33 cellular contexts compared by ENCODE assay signal in the genomic region with DNA sequence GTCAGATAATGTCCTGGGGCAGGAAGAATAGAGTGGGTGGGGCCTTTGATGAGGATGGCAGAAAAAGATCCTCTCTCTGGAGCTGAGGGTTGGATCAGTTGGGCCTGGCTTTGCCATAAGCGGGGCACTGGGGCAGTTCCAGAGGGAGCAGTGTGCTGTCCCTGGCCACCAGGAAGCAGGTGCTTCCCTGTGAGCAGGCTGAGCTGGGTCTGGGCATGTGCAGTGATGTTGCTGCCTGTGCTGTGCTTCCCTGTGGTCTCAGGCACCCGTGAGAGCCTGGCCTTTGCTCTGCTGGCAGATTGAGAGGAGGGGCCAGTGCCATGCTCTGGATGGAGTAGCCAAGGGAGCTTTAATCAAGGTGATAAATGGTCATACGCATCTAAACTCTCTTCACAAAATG. TPM values are rescaled to one million over a fixed set of nuclear protein-coding genes. Genes with fewer than 3 reads are reported as not detected.
A peak's percentile ranks its signal among the peaks of the same experiment; 100 is the strongest.
DNase-seq lines count a peak whose midpoint lies in the region; FAIRE-seq and TF ChIP-seq lines count a peak whose summit lies in the region.
"Had no signal": no experiment of that assay in that cellular context is flagged by ENCODE, and none has a peak within 500 bp of the region (broad histone marks: within the 10 kb centered on the region; RNA-seq: fewer than 3 reads in every experiment).

No MANE protein-coding gene starts in this region.

- H3K4me3 ChIP-seq in BLaER1 (no peak overlapping the region), H1 (ENCODE audit: extremely low read depth in 1 of 4, insufficient read depth in 2 of 4, low read depth in 3 of 4, low read length in 4 of 4) (no peak overlapping the region), osteoblast (ENCODE audit: insufficient read depth, low read length) (no peak overlapping the region), MM.1S (ENCODE audit: low read length) (no peak overlapping the region), dorsolateral prefrontal cortex (no peak overlapping the region)
- H3K4me3 ChIP-seq: GM12878, skin epidermis, upper lobe of left lung had no signal

- H3K9ac ChIP-seq in BLaER1: 0 out of 2 replicates have a peak overlapping the region, but pooled peaks have one; percentile 11
- no peak overlapping the region for H3K9ac ChIP-seq in H1 (replicated peaks in 1 of 4; ENCODE audit: extremely low read depth in 1 of 4, low read depth in 3 of 4, low read length in 3 of 4)
- H3K9ac ChIP-seq in MM.1S (ENCODE audit: low read length): no peak overlapping the region

- no peak overlapping the region for H4K5ac ChIP-seq in H1 (ENCODE audit: insufficient read length, low read depth, low read length)

- DNase-seq in NCI-H510A treated with DMSO at 0.1 percent for 48 hours (lab: John Stamatoyannopoulos, UW): peak; percentile 27
- no peak for DNase-seq in H1 (ENCODE audit: low read depth in 1 of 2, low spot score in 2 of 2)
- peak; percentile 15 for DNase-seq in osteoblast (ENCODE audit: insufficient read length, low spot score, missing footprints)
- no peak for DNase-seq in D341Med (ENCODE audit: low spot score)
- no peak for DNase-seq in MM.1S
- no peak for DNase-seq in cerebellar nuclear complex (lab: John Stamatoyannopoulos, UW)
- no peak for DNase-seq in dorsolateral prefrontal cortex
- DNase-seq: activated CD4-positive, alpha-beta T cell treated with anti-CD3 and anti-CD28 coated beads, Interleukin-2, amount 10 ng/mL, durations not matched to agents 7 days and 5 days; activated effector memory CD4-positive, alpha-beta T cell treated with anti-CD3 and anti-CD28 coated beads, Interleukin-2, amount 50 U/mL, for 16 hours; activated naive CD8-positive, alpha-beta T cell treated with anti-CD3 and anti-CD28 coated beads for 36 hours; aorta; CD4-positive, CD25-positive, alpha-beta regulatory T cell; EL; kidney; left ventricle myocardium superior; midbrain; naive B cell; NCI-H1436 treated with DMSO at 0.1 percent for 48 hours; NCI-H2107; NCI-H345; nucleus accumbens; T1000; upper lobe of left lung had no signal

- 78% methylated on average over 3 of the region's 3 CpGs; no CpG with 5 or more reads in 1 of the 2 experiments for WGBS in H1 (ENCODE audit: extremely low coverage in 1 of 2, insufficient coverage in 1 of 2, insufficient read length in 1 of 2, insufficient replicate concordance in 2 of 2, low coverage in 1 of 2, low lambda C conversion rate in 2 of 2, missing lambda C conversion rate in 1 of 2), 2 experiments

- H3K79me1 ChIP-seq in H1 (ENCODE audit: low read depth, low read length): no peaks in the 10 kb centered on the region

- intact Hi-C loops in dorsolateral prefrontal cortex (cut with DNase I): no loop called here

- TF ChIP-seq CTCF in H1 (IDR thresholded peaks at IDR 0.05; ENCODE audit: control extremely low read depth in 1 of 3, insufficient read depth in 1 of 3, low read depth in 1 of 3, low read length in 3 of 3) (no peak), osteoblast (IDR thresholded peaks at IDR 0.05; ENCODE audit: extremely low read depth, low read depth, low read length) (no peak), MM.1S (IDR thresholded peaks at IDR 0.05; ENCODE audit: low read length) (no peak), dorsolateral prefrontal cortex (IDR thresholded peaks at IDR 0.05 in 54 of 56, conservative IDR thresholded peaks at IDR 0.05 in 2 of 56; ENCODE audit: low read depth in 1 of 56, partially characterized antibody in 56 of 56) (no peak)

- no peak for FAIRE-seq in H1 (lab: Jason Lieb, UNC)
- FAIRE-seq: A204.1, bronchial epithelial cell, colon, D721Med, GM12878, H54, kidney had no signal

- no peak overlapping the region for H2BK120ac ChIP-seq in H1 (replicated peaks; ENCODE audit: low read depth, low read length)

- no peak overlapping the region for H2BK15ac ChIP-seq in H1 (ENCODE audit: low read length)

- H3K27me3 ChIP-seq in BLaER1 (no peaks in the 10 kb centered on the region), H1 (replicated peaks in 1 of 4; ENCODE audit: control insufficient read depth in 3 of 4, extremely low read depth in 1 of 4, insufficient read depth in 3 of 4, low read length in 3 of 4) (no peaks in the 10 kb centered on the region), osteoblast (ENCODE audit: insufficient read depth, low read length) (peaks cover 13% of the 10 kb centered on the region), MM.1S (replicated peaks; ENCODE audit: insufficient read depth, low read length) (no peaks in the 10 kb centered on the region), dorsolateral prefrontal cortex (peaks cover 0 to 7% (median 0%) of the 10 kb centered on the region in 45 donors)
- H3K27me3 ChIP-seq: upper lobe of left lung had no signal

- H3K18ac ChIP-seq in H1 (ENCODE audit: extremely low read depth, low read length): no peak overlapping the region

- no peak overlapping the region for H4K91ac ChIP-seq in H1 (replicated peaks; ENCODE audit: insufficient read length, low read length)

- POLR2A ChIA-PET in H1 (lab: Charles Lee; ENCODE audit: partially characterized antibody): interaction anchor here (1.3 kb wide), 1 partner anchor 21 kb away, joined by 4 read pairs; a partner anchor contains a TSS

- no peak overlapping the region for H2BK12ac ChIP-seq in H1 (ENCODE audit: low read depth, low read length)

- H3K4ac ChIP-seq in H1 (replicated peaks; ENCODE audit: insufficient read length, low read depth, low read length): no peak overlapping the region

- TF ChIP-seq EP300 in H1 (IDR thresholded peaks at IDR 0.05; ENCODE audit: borderline replicate concordance in 1 of 2, low read depth in 2 of 2, low read length in 2 of 2): no peak

- no peak overlapping the region for H3K23ac ChIP-seq in H1 (ENCODE audit: insufficient read length)

- no peak overlapping the region for H4K8ac ChIP-seq in H1 (ENCODE audit: extremely low read depth, insufficient read depth, low read length)

- H3K4me1 ChIP-seq in BLaER1: peaks cover 40% of the 10 kb centered on the region
- no peaks in the 10 kb centered on the region for H3K4me1 ChIP-seq in H1 (replicated peaks in 1 of 4; ENCODE audit: control insufficient read depth in 3 of 4, insufficient read depth in 4 of 4, low read length in 3 of 4)
- no peaks in the 10 kb centered on the region for H3K4me1 ChIP-seq in osteoblast (ENCODE audit: insufficient read depth, low read length)
- H3K4me1 ChIP-seq in MM.1S (ENCODE audit: low read length): no peaks in the 10 kb centered on the region
- H3K4me1 ChIP-seq: upper lobe of left lung had no signal

- H3F3A ChIP-seq in MM.1S (ENCODE audit: insufficient read depth, low read length): no peaks in the 10 kb centered on the region

- H3K56ac ChIP-seq in H1 (replicated peaks; ENCODE audit: insufficient read length, low read depth, low read length): no peak overlapping the region

- H2AK5ac ChIP-seq in H1 (ENCODE audit: low read depth, low read length): no peak overlapping the region

- H3K4me2 ChIP-seq in BLaER1: peak overlapping the region; percentile 68
- H3K4me2 ChIP-seq in H1 (ENCODE audit: insufficient read depth in 1 of 2, low read depth in 2 of 2, low read length in 2 of 2): no peak overlapping the region
- H3K4me2 ChIP-seq in osteoblast (ENCODE audit: insufficient read depth, low read length): no peak overlapping the region
- no peak overlapping the region for H3K4me2 ChIP-seq in MM.1S (ENCODE audit: low read depth, low read length)

- H3K79me2 ChIP-seq in H1 (ENCODE audit: control insufficient read depth in 1 of 2, insufficient read depth in 2 of 2, low read length in 2 of 2) (no peaks in the 10 kb centered on the region), osteoblast (ENCODE audit: insufficient read depth, low read length) (no peaks in the 10 kb centered on the region), MM.1S (ENCODE audit: low read length) (no peaks in the 10 kb centered on the region)

- no peaks in the 10 kb centered on the region for H3K23me2 ChIP-seq in H1 (ENCODE audit: low read depth, low read length)

- no peak overlapping the region for H3K14ac ChIP-seq in H1 (ENCODE audit: insufficient read length)

- H4K20me1 ChIP-seq in BLaER1 (no peaks in the 10 kb centered on the region), H1 (replicated peaks in 1 of 2; ENCODE audit: control insufficient read depth in 1 of 2, insufficient read depth in 2 of 2, low read length in 2 of 2) (no peaks in the 10 kb centered on the region), osteoblast (ENCODE audit: insufficient read depth, low read length) (no peaks in the 10 kb centered on the region), MM.1S (ENCODE audit: insufficient read depth, low read length) (no peaks in the 10 kb centered on the region)

- H2BK5ac ChIP-seq in H1 (ENCODE audit: low read depth, low read length): no peak overlapping the region

- no peaks in the 10 kb centered on the region for H3K9me3 ChIP-seq in BLaER1
- H3K9me3 ChIP-seq in H1 (ENCODE audit: insufficient read depth in 2 of 2, low read depth in 1 of 2, low read length in 1 of 2): no peaks in the 10 kb centered on the region
- H3K9me3 ChIP-seq in osteoblast (ENCODE audit: low read depth, low read length): no peaks in the 10 kb centered on the region
- H3K9me3 ChIP-seq in MM.1S (replicated peaks; ENCODE audit: insufficient read depth, low read length): no peaks in the 10 kb centered on the region
- H3K9me3 ChIP-seq: upper lobe of left lung had no signal

- TF ChIP-seq RAD21 in H1 (IDR thresholded peaks at IDR 0.05 in 1 of 2, conservative IDR thresholded peaks at IDR 0.05 in 1 of 2; ENCODE audit: low read depth in 2 of 2, low read length in 2 of 2): no peak

- H3K36me3 ChIP-seq in BLaER1 (no peaks in the 10 kb centered on the region), H1 (ENCODE audit: control insufficient read depth in 2 of 4, insufficient read depth in 4 of 4, low read length in 3 of 4) (no peaks in the 10 kb centered on the region), osteoblast (ENCODE audit: insufficient read depth, low read length) (no peaks in the 10 kb centered on the region), MM.1S (replicated peaks; ENCODE audit: insufficient read depth, low read length) (no peaks in the 10 kb centered on the region)
- H3K36me3 ChIP-seq: upper lobe of left lung had no signal

- CTCF ChIA-PET in H1 (lab: Charles Lee; ENCODE audit: partially characterized antibody): interaction anchor here (1.4 to 2.9 kb wide), 4 partner anchors 11 to 176 kb away, joined by 3 to 24 read pairs (median 8); a partner anchor contains a TSS

- no peak overlapping the region for H2BK20ac ChIP-seq in H1 (ENCODE audit: low read length)

- TF ChIP-seq POLR2A in H1 (IDR thresholded peaks at IDR 0.05; ENCODE audit: control extremely low read depth in 1 of 2, low read depth in 2 of 2, low read length in 2 of 2): no peak

- no peaks in the 10 kb centered on the region for H3K9me2 ChIP-seq in MM.1S (replicated peaks; ENCODE audit: insufficient read depth, low read length)

- H3K27ac ChIP-seq in BLaER1 (peak overlapping the region; percentile 47), H1 (ENCODE audit: low read depth, low read length) (no peak overlapping the region), osteoblast (ENCODE audit: low read depth, low read length) (no peak overlapping the region), MM.1S (ENCODE audit: low read length) (no peak overlapping the region), dorsolateral prefrontal cortex (no peak overlapping the region)
- H3K27ac ChIP-seq: skin epidermis, upper lobe of left lung had no signal

- H2AFZ ChIP-seq in H1 (ENCODE audit: low read length) (0 out of 2 replicates have a peak overlapping the region, but pooled peaks have one; percentile 66), osteoblast (ENCODE audit: low read length) (no peak overlapping the region), MM.1S (ENCODE audit: low read length) (no peak overlapping the region)

RNA-seq across cellular contexts. Expression of a gene that starts 14.6 kb away (rescaled TPM):
- 2.1 and 4.7 TPM in 2 replicates for total RNA-seq in H1 (2021; fragmentation: NEBNext Ultra II Directional; extraction: Animal tissue kit (Norgen Biotek cat#: 25700))
- 1.3 TPM in 2 replicates for polyA plus RNA-seq in H1 (2011; rRNA removed)
- 2.0 TPM for polyA plus RNA-seq in H1 (2011; cell fraction: cytosol; rRNA removed)
- 1.5 TPM for polyA plus RNA-seq in H1 (2011; cell fraction: nucleus; rRNA removed)
- polyA plus RNA-seq in H1 (2012, experiment 1 of 2): 0.80 to 1.2 TPM (median 0.91 TPM) in 4 replicates
- polyA plus RNA-seq in H1 (2012, experiment 2 of 2): 2.6 TPM
- polyA plus RNA-seq in H1 (2013, experiment 1 of 2): 1.6 TPM
- 1.9 TPM for polyA plus RNA-seq in H1 (2013, experiment 2 of 2)
- 0.17 and 0.47 TPM in 2 replicates for polyA minus RNA-seq in H1 (2011; rRNA and poly(A)+ RNA removed)
- 4.1 TPM for polyA minus RNA-seq in H1 (2011; cell fraction: cytosol; rRNA and poly(A)+ RNA removed)
- 6.3 TPM for polyA minus RNA-seq in H1 (2011; cell fraction: nucleus; rRNA and poly(A)+ RNA removed)
- total RNA-seq in osteoblast: not detected in 2 replicates
- 10 to 100 TPM in 5 of 120 experiments, 1 to 10 TPM in 115; 1.1 to 15.9 (median 5.3) TPM for total RNA-seq in dorsolateral prefrontal cortex
- total RNA-seq: activated CD4-positive, alpha-beta T cell treated with anti-CD3 and anti-CD28 coated beads, Interleukin-2, amount 10 ng/mL, durations not matched to agents 7 days and 5 days; bronchial epithelial cell; CD4-positive, CD25-positive, alpha-beta regulatory T cell; fibroblast of villous mesenchyme; GM12878; kidney; RPMI7951; upper lobe of left lung had no signal
- polyA plus RNA-seq: CD4-positive, CD25-positive, alpha-beta regulatory T cell had no signal

RNA-seq across cellular contexts. Expression of a gene that starts 20.7 kb away (rescaled TPM):
- 21.6 and 26.8 TPM in 2 replicates for total RNA-seq in H1 (2021; fragmentation: NEBNext Ultra II Directional; extraction: Animal tissue kit (Norgen Biotek cat#: 25700))
- 11.5 and 19.0 TPM in 2 replicates for polyA plus RNA-seq in H1 (2011; rRNA removed)
- 10.1 TPM for polyA plus RNA-seq in H1 (2011; cell fraction: cytosol; rRNA removed)
- polyA plus RNA-seq in H1 (2011; cell fraction: nucleus; rRNA removed): 44.2 TPM
- 16.7 to 23.4 TPM (median 19.8 TPM) in 4 replicates for polyA plus RNA-seq in H1 (2012, experiment 1 of 2)
- polyA plus RNA-seq in H1 (2012, experiment 2 of 2): 7.2 TPM
- polyA plus RNA-seq in H1 (2013, experiment 1 of 2): 14.0 TPM
- 13.3 TPM for polyA plus RNA-seq in H1 (2013, experiment 2 of 2)
- 10.6 and 13.7 TPM in 2 replicates for polyA minus RNA-seq in H1 (2011; rRNA and poly(A)+ RNA removed)
- polyA minus RNA-seq in H1 (2011; cell fraction: cytosol; rRNA and poly(A)+ RNA removed): 7.4 TPM
- polyA minus RNA-seq in H1 (2011; cell fraction: nucleus; rRNA and poly(A)+ RNA removed): 31.5 TPM
- 21.2 and 28.2 TPM in 2 replicates for total RNA-seq in osteoblast
- total RNA-seq in dorsolateral prefrontal cortex: 10 to 100 TPM; 36.1 to 76.8 (median 53.6) TPM

Comparison
In these comparisons a context has a peak if more than half of its experiments do, and no peak if none do; other contexts are left out.
1. DNase-seq: peak in NCI-H510A treated with DMSO at 0.1 percent for 48 hours (single experiment) and osteoblast (single experiment); none in H1 (0 of 2), D341Med (single experiment), MM.1S (single experiment), cerebellar nuclear complex (0 of 2) and dorsolateral prefrontal cortex (0 of 10).